8 cellular contexts compared by ENCODE assay signal in the genomic region with DNA sequence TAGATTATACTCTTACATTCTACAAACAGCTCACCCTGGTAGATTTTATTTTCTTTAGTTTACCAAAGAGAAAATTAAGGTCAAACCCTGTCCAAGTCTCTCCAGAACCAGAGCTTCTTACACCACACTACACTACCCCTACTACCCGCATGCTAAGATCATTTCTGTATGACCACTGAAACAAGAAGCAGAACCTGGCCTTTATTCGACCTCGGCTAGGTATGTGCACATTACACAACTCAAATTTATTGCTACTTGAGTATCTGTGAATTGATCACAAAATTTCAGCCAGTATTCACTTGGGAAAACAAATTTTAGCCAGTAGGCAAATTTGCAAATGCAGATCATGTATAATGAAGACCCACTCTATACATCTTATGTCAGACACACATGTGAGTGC.
"Had no signal": no experiment of that assay in that cellular context is flagged by ENCODE, and none has a peak within 500 bp of the region (broad histone marks: within the 10 kb centered on the region; RNA-seq: fewer than 3 reads in every experiment).

No MANE protein-coding gene starts in this region.

- ATAC-seq: HCT116, HepG2 had no signal

- H3K27me3 Mint-ChIP-seq: IgD-negative memory B cell had no signal

- H3K9me3 Mint-ChIP-seq: HFFc6 had no signal

- H3K27ac Mint-ChIP-seq: HFFc6, IgD-negative memory B cell had no signal

- H3K4me1 Mint-ChIP-seq: IgD-negative memory B cell had no signal

- H3K36me3 Mint-ChIP-seq: IgD-negative memory B cell had no signal

- H3K4me3 Mint-ChIP-seq: HFFc6, IgD-negative memory B cell had no signal

- DNase-seq: GM23248, GOT3, H7, HFFc6, KBM-7 had no signal
